In genomic region chr17:35341465-35341992, GRCh38 we compare ENCODE assay signal across 16 cellular contexts. TPM values are rescaled to one million over a fixed set of nuclear protein-coding genes. Genes with fewer than 3 reads are reported as not detected.
A peak's percentile ranks its signal among the peaks of the same experiment; 100 is the strongest.
DNase-seq lines count a peak whose midpoint lies in the region; ATAC-seq, FAIRE-seq and TF ChIP-seq lines count a peak whose summit lies in the region.
"Had no signal": no experiment of that assay in that cellular context is flagged by ENCODE, and none has a peak within 500 bp of the region (broad histone marks: within the 10 kb centered on the region; RNA-seq: fewer than 3 reads in every experiment).

No MANE protein-coding gene starts in this region.

- H3K36me3 ChIP-seq in neural progenitor cell, result no peaks in the 10 kb centered on the region
- H3K36me3 ChIP-seq: ascending aorta, right atrium auricular region, suprapubic skin had no signal

- TF ChIP-seq CTCF in CD4-positive, alpha-beta T cell (IDR thresholded peaks at IDR 0.05), result no peak
- no peak for TF ChIP-seq CTCF in neural progenitor cell (IDR thresholded peaks at IDR 0.05)
- TF ChIP-seq CTCF in coronary artery (IDR thresholded peaks at IDR 0.05), result no peak

- H3K9me3 ChIP-seq in CD4-positive, alpha-beta T cell (ENCODE audit: control insufficient read depth, low read length), result peaks cover 15% of the 10 kb centered on the region
- no peaks in the 10 kb centered on the region for H3K9me3 ChIP-seq in neural progenitor cell (ENCODE audit: low read depth)
- H3K9me3 ChIP-seq: suprapubic skin had no signal

- no peak overlapping the region for H3K27ac Mint-ChIP-seq in CD4-positive, alpha-beta T cell
- peak overlapping the region; percentile 83 for H3K27ac Mint-ChIP-seq in dendritic cell treated with granulocyte-macrophage colony-stimulating factor and Interleukin-4, amounts not matched to agents 40 ng/mL and 50 ng/mL, for 4 days
- no peak overlapping the region for H3K27ac Mint-ChIP-seq in neural progenitor cell

- no peaks in the 10 kb centered on the region for H3K4me1 ChIP-seq in neural progenitor cell

- H3K4me3 Mint-ChIP-seq in CD4-positive, alpha-beta T cell, result peak overlapping the region; percentile 52
- H3K4me3 Mint-ChIP-seq in dendritic cell treated with granulocyte-macrophage colony-stimulating factor and Interleukin-4, amounts not matched to agents 40 ng/mL and 50 ng/mL, for 4 days, result peak overlapping the region; percentile 46
- no peak overlapping the region for H3K4me3 Mint-ChIP-seq in neural progenitor cell

- ATAC-seq in CD4-positive, alpha-beta T cell (ENCODE audit: poor library complexity), result no peak
- no peak for ATAC-seq in GM18505 (IDR thresholded peaks at IDR 0.05; ENCODE audit: unreplicated experiment)

- no peaks in the 10 kb centered on the region for H3K27me3 ChIP-seq in CD4-positive, alpha-beta T cell (ENCODE audit: control insufficient read depth, insufficient read depth, low read length)
- H3K27me3 ChIP-seq in neural progenitor cell, result peaks cover 45% of the 10 kb centered on the region
- H3K27me3 ChIP-seq: ascending aorta, right atrium auricular region had no signal

- CTCF ChIA-PET in CD4-positive, alpha-beta T cell (lab: Charles Lee), result no interaction called here

- no peak overlapping the region for H3K27ac ChIP-seq in CD4-positive, alpha-beta T cell (ENCODE audit: low read depth, low read length)
- H3K27ac ChIP-seq in neural progenitor cell (no peak overlapping the region), coronary artery (no peak overlapping the region)
- H3K27ac ChIP-seq: ascending aorta, GM23248, HL-60, suprapubic skin had no signal

- no peaks in the 10 kb centered on the region for H3K79me2 ChIP-seq in neural progenitor cell (ENCODE audit: low read depth)

- H3K4me3 ChIP-seq in neural progenitor cell (no peak overlapping the region), coronary artery (no peak overlapping the region)
- H3K4me3 ChIP-seq: ascending aorta, GM23248, right atrium auricular region, suprapubic skin had no signal

- H3K4me2 ChIP-seq in neural progenitor cell, result no peak overlapping the region

- no peaks in the 10 kb centered on the region for H4K20me1 ChIP-seq in neural progenitor cell (ENCODE audit: low read depth)

- intact Hi-C loops in CD4-positive, alpha-beta T cell (cut with DNase I, micrococcal nuclease), result no loop called here
- intact Hi-C loops in dendritic cell treated with granulocyte-macrophage colony-stimulating factor and Interleukin-4, amounts not matched to agents 40 ng/mL and 50 ng/mL, for 4 days (cut with micrococcal nuclease), result loop anchor here (5.0 to 10.0 kb wide), 2 partner anchors 36 to 193 kb away; partner anchors contain the start of gene SLFN12L

- DNase-seq in CD4-positive, alpha-beta T cell, result no peak
- DNase-seq in GM12891 (ENCODE audit: insufficient read length, low spot score), result no peak
- peak; percentile 52 for DNase-seq in RPMI8226
- DNase-seq in neural progenitor cell (ENCODE audit: low spot score), result no peak
- no peak for DNase-seq in coronary artery (ENCODE audit: low spot score)
- DNase-seq: Calu3, foreskin melanocyte, GM23248, NCI-H748 treated with DMSO at 0.1 percent for 48 hours had no signal

- TF ChIP-seq POLR2A in GM12891 (IDR thresholded peaks at IDR 0.05; ENCODE audit: low read depth, low read length) (no peak), GM18505 (IDR thresholded peaks at IDR 0.05; ENCODE audit: borderline replicate concordance, extremely low read depth, insufficient read depth, insufficient read length) (no peak)

- H3K4me1 Mint-ChIP-seq in CD4-positive, alpha-beta T cell (ENCODE audit: low read depth), result peaks cover 43% of the 10 kb centered on the region
- peaks cover 55% of the 10 kb centered on the region for H3K4me1 Mint-ChIP-seq in dendritic cell treated with granulocyte-macrophage colony-stimulating factor and Interleukin-4, amounts not matched to agents 40 ng/mL and 50 ng/mL, for 4 days (ENCODE audit: low read depth)
- H3K4me1 Mint-ChIP-seq in neural progenitor cell, result peaks cover 1% of the 10 kb centered on the region

- FAIRE-seq in GM12891 (lab: Jason Lieb, UNC), result peak; percentile 89
- FAIRE-seq: keratinocyte had no signal

- POLR2A ChIA-PET in CD4-positive, alpha-beta T cell (lab: Charles Lee), result interaction anchor here (1.8 kb wide), 1 partner anchor 28 kb away, joined by 5 read pairs; no protein-coding TSS in a partner anchor

- no peak overlapping the region for H2AFZ ChIP-seq in neural progenitor cell (replicated peaks)
- H2AFZ ChIP-seq: GM23248 had no signal

- H3K27me3 Mint-ChIP-seq in CD4-positive, alpha-beta T cell, result no peaks in the 10 kb centered on the region
- no peaks in the 10 kb centered on the region for H3K27me3 Mint-ChIP-seq in dendritic cell treated with granulocyte-macrophage colony-stimulating factor and Interleukin-4, amounts not matched to agents 40 ng/mL and 50 ng/mL, for 4 days
- H3K27me3 Mint-ChIP-seq in neural progenitor cell (ENCODE audit: insufficient read depth, low read depth), result peaks cover 27% of the 10 kb centered on the region

- no peak overlapping the region for H3K9ac ChIP-seq in neural progenitor cell
- H3K9ac ChIP-seq: GM23248 had no signal

- peaks cover 6% of the 10 kb centered on the region for H3K36me3 Mint-ChIP-seq in CD4-positive, alpha-beta T cell (ENCODE audit: low read depth)
- H3K36me3 Mint-ChIP-seq in dendritic cell treated with granulocyte-macrophage colony-stimulating factor and Interleukin-4, amounts not matched to agents 40 ng/mL and 50 ng/mL, for 4 days (ENCODE audit: low read depth), result peaks cover 16% of the 10 kb centered on the region
- no peaks in the 10 kb centered on the region for H3K36me3 Mint-ChIP-seq in neural progenitor cell

- H3F3A ChIP-seq in neural progenitor cell (ENCODE audit: low read depth), result no peaks in the 10 kb centered on the region

- H3K9me3 Mint-ChIP-seq in CD4-positive, alpha-beta T cell, result peaks cover 6% of the 10 kb centered on the region
- peaks cover 21% of the 10 kb centered on the region for H3K9me3 Mint-ChIP-seq in dendritic cell treated with granulocyte-macrophage colony-stimulating factor and Interleukin-4, amounts not matched to agents 40 ng/mL and 50 ng/mL, for 4 days
- H3K9me3 Mint-ChIP-seq in neural progenitor cell, result peaks cover 16% of the 10 kb centered on the region

TF ChIP-seq in GM12891, 5 proteins besides CTCF, POLR2A, EP300 and RAD21:
- TF ChIP-seq POLR2AphosphoS5 (IDR thresholded peaks at IDR 0.05; ENCODE audit: low read depth, low read length), result no peak
- TF ChIP-seq SPI1 (IDR thresholded peaks at IDR 0.05; ENCODE audit: low read depth, low read length), result peak; percentile 95
- no peak for TF ChIP-seq POU2F2 (IDR thresholded peaks at IDR 0.05; ENCODE audit: low read depth, low read length)

RNA-seq across cellular contexts. Expression of gene SLFN11, which starts 31.9 kb away (rescaled TPM):
- 10 to 100 TPM; 16.5 to 18.5 TPM for total RNA-seq in CD4-positive, alpha-beta T cell
- 3.3 TPM for polyA plus RNA-seq in GM12891 (2012; ENCODE audit: low read depth, missing spikeins)
- total RNA-seq in neural progenitor cell (ENCODE audit: low replicate concordance), result 0.02 and 0.71 TPM in 2 replicates

Comparison
In these comparisons a context has a peak if more than half of its experiments do, and no peak if none do; other contexts are left out.
1. RNA of gene SLFN11, which starts 31.9 kb away (total RNA-seq): 16.5 to 18.5 TPM in CD4-positive, alpha-beta T cell; 0.02 to 0.71 TPM in neural progenitor cell; every median in the first group is over 10 times any median in the second.